ENCODE assay signal across 1 cellular context in the genomic region with DNA sequence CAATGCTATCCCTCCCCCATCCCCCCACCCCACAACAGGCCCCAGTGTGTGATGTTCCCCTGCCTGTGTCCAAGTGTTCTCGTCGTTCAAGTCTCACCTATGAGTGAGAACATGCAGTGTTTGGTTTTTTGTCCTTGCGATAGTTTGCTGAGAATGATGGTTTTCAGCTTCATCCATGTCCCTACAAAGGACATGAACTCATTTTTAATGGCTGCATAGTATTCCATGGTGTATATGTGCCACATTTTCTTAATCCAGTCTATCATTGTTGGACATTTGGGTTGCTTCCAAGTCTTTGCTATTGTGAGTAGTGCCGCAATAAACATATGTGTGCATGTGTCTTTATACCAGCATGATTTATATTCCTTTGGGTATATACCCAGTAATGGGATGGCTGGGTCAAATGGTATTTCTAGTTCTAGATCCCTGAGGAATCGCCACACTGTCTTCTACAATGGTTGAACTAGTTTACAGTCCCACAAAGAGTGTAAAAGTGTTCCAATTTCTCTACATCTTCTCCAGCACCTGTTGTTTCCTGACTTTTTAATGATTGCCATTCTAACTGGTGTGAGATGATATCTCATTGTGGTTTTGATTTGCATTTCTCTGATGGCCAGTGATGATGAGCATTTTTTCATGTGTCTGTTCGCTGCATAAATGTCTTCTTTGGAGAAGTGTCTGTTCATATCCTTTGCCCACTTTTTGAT.
A peak's percentile ranks its signal among the peaks of the same experiment; 100 is the strongest.
TF ChIP-seq lines count a peak whose summit lies in the region.
"Not testable (repeated sequence)": the region's sequence is repeated elsewhere in the genome, so short reads cannot be mapped to it uniquely, and the experiment has no call there.

No MANE protein-coding gene starts in this region.

- not testable (repeated sequence) for H3K27ac ChIP-seq in HEK293 (ENCODE audit: extremely low read depth, low read depth, low read length)

- POLR2A ChIA-PET in HEK293 (lab: Yijun Ruan, JAX) = not testable (repeated sequence)

- not testable (repeated sequence) for TF ChIP-seq CTCF in HEK293 (tag by site-specific recombination; IDR thresholded peaks at IDR 0.05)

- not testable (repeated sequence) for H3K36me3 ChIP-seq in HEK293 (ENCODE audit: control insufficient read depth in 2 of 2, insufficient read depth in 1 of 2, low read length in 2 of 2)

- not testable (repeated sequence) for H3K4me1 ChIP-seq in HEK293 (ENCODE audit: control insufficient read depth, insufficient read depth, low read length)

- not testable (repeated sequence) for H3K4me3 ChIP-seq in HEK293 (ENCODE audit: low read depth, low read length)

- H3K9me3 ChIP-seq in HEK293 (ENCODE audit: control insufficient read depth, insufficient read depth, low read depth, low read length) = peaks cover 39% of the 10 kb centered on the region

- CTCF ChIA-PET in HEK293 (lab: Yijun Ruan, JAX) = not testable (repeated sequence)

TF ChIP-seq in HEK293, 187 proteins besides CTCF, POLR2A, EP300 and RAD21:
- peak; percentile 52 for TF ChIP-seq SCRT2 (tag by site-specific recombination; IDR thresholded peaks at IDR 0.05)
- TF ChIP-seq, protein P1, sequence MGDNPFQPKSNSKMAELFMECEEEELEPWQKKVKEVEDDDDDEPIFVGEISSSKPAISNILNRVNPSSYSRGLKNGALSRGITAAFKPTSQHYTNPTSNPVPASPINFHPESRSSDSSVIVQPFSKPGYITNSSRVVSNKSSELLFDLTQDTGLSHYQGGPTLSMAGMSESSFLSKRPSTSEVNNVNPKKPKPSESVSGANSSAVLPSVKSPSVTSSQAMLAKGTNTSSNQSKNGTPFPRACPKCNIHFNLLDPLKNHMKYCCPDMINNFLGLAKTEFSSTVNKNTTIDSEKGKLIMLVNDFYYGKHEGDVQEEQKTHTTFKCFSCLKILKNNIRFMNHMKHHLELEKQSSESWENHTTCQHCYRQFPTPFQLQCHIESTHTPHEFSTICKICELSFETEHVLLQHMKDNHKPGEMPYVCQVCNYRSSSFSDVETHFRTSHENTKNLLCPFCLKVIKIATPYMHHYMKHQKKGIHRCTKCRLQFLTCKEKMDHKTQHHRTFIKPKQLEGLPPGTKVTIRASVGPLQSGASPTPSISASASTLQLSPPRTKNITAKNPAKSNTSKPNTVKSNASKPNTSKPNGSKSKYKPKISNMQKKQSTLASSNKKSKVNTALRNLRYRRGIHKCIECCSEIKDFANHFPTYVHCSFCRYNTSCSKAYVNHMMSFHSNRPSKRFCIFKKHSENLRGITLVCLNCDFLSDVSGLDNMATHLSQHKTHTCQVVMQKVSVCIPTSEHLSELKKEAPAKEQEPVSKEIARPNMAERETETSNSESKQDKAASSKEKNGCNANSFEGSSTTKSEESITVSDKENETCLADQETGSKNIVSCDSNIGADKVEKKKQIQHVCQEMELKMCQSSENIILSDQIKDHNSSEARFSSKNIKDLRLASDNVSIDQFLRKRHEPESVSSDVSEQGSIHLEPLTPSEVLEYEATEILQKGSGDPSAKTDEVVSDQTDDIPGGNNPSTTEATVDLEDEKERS (tag by site-specific recombination; IDR thresholded peaks at IDR 0.05) = peak; percentile 54; the same call in 1 of the 2 replicates
- peak; percentile 82 for TF ChIP-seq ZNF184 (tag by site-specific recombination; IDR thresholded peaks at IDR 0.05)
- peak; percentile 88 for TF ChIP-seq ZNF146 (tag by site-specific recombination; IDR thresholded peaks at IDR 0.05)
